12 cellular contexts compared by ENCODE assay signal in genomic region chr2:204967199-204967995, GRCh38.
DNase-seq lines count a peak whose midpoint lies in the region; ATAC-seq and FAIRE-seq lines count a peak whose summit lies in the region.
"Had no signal": no experiment of that assay in that cellular context is flagged by ENCODE, and none has a peak within 500 bp of the region (broad histone marks: within the 10 kb centered on the region; RNA-seq: fewer than 3 reads in every experiment).

No MANE protein-coding gene starts in this region.

- H3K4me3 Mint-ChIP-seq in activated CD4-positive, alpha-beta memory T cell treated with anti-CD3 and anti-CD28 coated beads for 36 hours, result peak overlapping the region; percentile 21
- H3K4me3 Mint-ChIP-seq: endodermal cell had no signal

- H3K4me3 ChIP-seq in effector memory CD4-positive, alpha-beta T cell (ENCODE audit: insufficient read depth, low read depth, low read length, poor library complexity, severe bottlenecking), result no peak overlapping the region

- H3K36me3 ChIP-seq in effector memory CD4-positive, alpha-beta T cell (ENCODE audit: control insufficient read depth, insufficient read depth, low read length), result no peaks in the 10 kb centered on the region

- intact Hi-C loops in activated CD4-positive, alpha-beta memory T cell treated with anti-CD3 and anti-CD28 coated beads for 36 hours (cut with micrococcal nuclease), result loop anchor here (5.0 kb wide), 1 partner anchor 90 kb away; no protein-coding TSS in a partner anchor

- H3K9me3 Mint-ChIP-seq in activated CD4-positive, alpha-beta memory T cell treated with anti-CD3 and anti-CD28 coated beads for 36 hours, result no peaks in the 10 kb centered on the region
- H3K9me3 Mint-ChIP-seq: endodermal cell had no signal

- peak; percentile 15 for DNase-seq in DMS153 (lab: John Stamatoyannopoulos, UW)
- no peak for DNase-seq in DMS153 treated with DMSO at 0.1 percent for 48 hours (lab: John Stamatoyannopoulos, UW; ENCODE audit: unreplicated experiment)
- peak; percentile 59 for DNase-seq in activated CD4-positive, alpha-beta memory T cell treated with anti-CD3 and anti-CD28 coated beads for 36 hours
- DNase-seq in effector memory CD4-positive, alpha-beta T cell, result peak; percentile 4 to 31 (median 28)
- DNase-seq in stimulated activated naive CD4-positive, alpha-beta T cell (lab: John Stamatoyannopoulos, UW), result peak; percentile 8 to 85 (median 64)
- DNase-seq in RCC 7860 (ENCODE audit: low spot score), result no peak
- no peak for DNase-seq in occipital lobe (lab: John Stamatoyannopoulos, UW)
- DNase-seq: endodermal cell, islet precursor cell had no signal

- peak overlapping the region; percentile 48 for H3K27ac ChIP-seq in effector memory CD4-positive, alpha-beta T cell (ENCODE audit: insufficient read depth, low read length, poor library complexity, severe bottlenecking)

- H3K27ac Mint-ChIP-seq in activated CD4-positive, alpha-beta memory T cell treated with anti-CD3 and anti-CD28 coated beads for 36 hours, result peak overlapping the region; percentile 83
- H3K27ac Mint-ChIP-seq: endodermal cell, progenitor cell of endocrine pancreas had no signal

- no peaks in the 10 kb centered on the region for H3K9me3 ChIP-seq in effector memory CD4-positive, alpha-beta T cell (ENCODE audit: control insufficient read depth, low read length)

- H3K27me3 ChIP-seq in effector memory CD4-positive, alpha-beta T cell (replicated peaks; ENCODE audit: control insufficient read depth, insufficient read depth, low read length, poor library complexity, severe bottlenecking), result no peaks in the 10 kb centered on the region

- CTCF ChIA-PET in activated CD4-positive, alpha-beta memory T cell treated with anti-CD3 and anti-CD28 coated beads for 36 hours (lab: Charles Lee), result no interaction called here

- no peak for FAIRE-seq in RCC 7860 (lab: Jason Lieb, UNC)
- FAIRE-seq: A204.1 had no signal

- H3K4me1 Mint-ChIP-seq in activated CD4-positive, alpha-beta memory T cell treated with anti-CD3 and anti-CD28 coated beads for 36 hours (ENCODE audit: low read depth), result peaks cover 56% of the 10 kb centered on the region

- H3K4me1 ChIP-seq in effector memory CD4-positive, alpha-beta T cell (ENCODE audit: control insufficient read depth, insufficient read depth, low read length, poor library complexity, severe bottlenecking), result peaks cover 52% of the 10 kb centered on the region

- POLR2A ChIA-PET in activated CD4-positive, alpha-beta memory T cell treated with anti-CD3 and anti-CD28 coated beads for 36 hours (lab: Charles Lee), result no interaction called here

- ATAC-seq in GM19452 (IDR thresholded peaks at IDR 0.05; ENCODE audit: unreplicated experiment), result no peak

- H3K27me3 Mint-ChIP-seq in activated CD4-positive, alpha-beta memory T cell treated with anti-CD3 and anti-CD28 coated beads for 36 hours, result no peaks in the 10 kb centered on the region
- H3K27me3 Mint-ChIP-seq: progenitor cell of endocrine pancreas had no signal

- peaks cover 3% of the 10 kb centered on the region for H3K36me3 Mint-ChIP-seq in activated CD4-positive, alpha-beta memory T cell treated with anti-CD3 and anti-CD28 coated beads for 36 hours

Comparison
In these comparisons a context has a peak if more than half of its experiments do, and no peak if none do; other contexts are left out.
1. DNase-seq: peak in DMS153 (single experiment), activated CD4-positive, alpha-beta memory T cell treated with anti-CD3 and anti-CD28 coated beads for 36 hours (single experiment), effector memory CD4-positive, alpha-beta T cell (3 of 3) and stimulated activated naive CD4-positive, alpha-beta T cell (6 of 6); none in DMS153 treated with DMSO at 0.1 percent for 48 hours (single experiment), RCC 7860 (single experiment) and occipital lobe (single experiment).